In genomic region chr1:33350611-33351280, GRCh38 we compare ENCODE assay signal across 8 cellular contexts. TPM values are rescaled to one million over a fixed set of nuclear protein-coding genes. Genes with fewer than 3 reads are reported as not detected.
DNase-seq lines count a peak whose midpoint lies in the region; ATAC-seq, FAIRE-seq and TF ChIP-seq lines count a peak whose summit lies in the region.

No MANE protein-coding gene starts in this region.

- TF ChIP-seq CTCF in kidney (IDR thresholded peaks at IDR 0.05; ENCODE audit: borderline replicate concordance, extremely low read depth, insufficient read depth), result no peak
- TF ChIP-seq CTCF in thoracic aorta (IDR thresholded peaks at IDR 0.05), result no peak

- H3K4me3 ChIP-seq in kidney (ENCODE audit: low read length in 2 of 2) (peak overlapping the region; percentile 78 to 84), thoracic aorta (peak overlapping the region; percentile 88)

- no peak for DNase-seq in activated CD4-positive, alpha-beta T cell treated with anti-CD3 and anti-CD28 coated beads, Interleukin-2, amount 10 ng/mL, durations not matched to agents 24 days and 14 days
- DNase-seq in activated CD4-positive, alpha-beta T cell treated with anti-CD3 and anti-CD28 coated beads for 4 hours, result no peak
- DNase-seq in kidney (no peak), thoracic aorta (ENCODE audit: low spot score) (no peak), inferior parietal cortex (ENCODE audit: extremely low spot score) (no peak), GF-D8 (lab: John Stamatoyannopoulos, UW) (no peak)

- peak overlapping the region; percentile 90 for H3K27ac Mint-ChIP-seq in activated CD4-positive, alpha-beta T cell treated with anti-CD3 and anti-CD28 coated beads, Interleukin-2, amount 10 ng/mL, durations not matched to agents 24 days and 14 days
- H3K27ac Mint-ChIP-seq in activated naive CD8-positive, alpha-beta T cell, result peak overlapping the region; percentile 92

- no peak for FAIRE-seq in kidney (lab: Jason Lieb, UNC)

- no peak for ATAC-seq in thoracic aorta (ENCODE audit: insufficient number of reproducible peaks, low FRiP score, low read depth)
- ATAC-seq in HG03045 (IDR thresholded peaks at IDR 0.05; ENCODE audit: unreplicated experiment), result no peak

- no peaks in the 10 kb centered on the region for H3K27me3 ChIP-seq in thoracic aorta (replicated peaks; ENCODE audit: insufficient read depth)

- H3K9me3 ChIP-seq in kidney (ENCODE audit: control insufficient read depth in 1 of 2, low read length in 2 of 2) (no peaks in the 10 kb centered on the region), thoracic aorta (no peaks in the 10 kb centered on the region)

- no peaks in the 10 kb centered on the region for H3K9me3 Mint-ChIP-seq in activated CD4-positive, alpha-beta T cell treated with anti-CD3 and anti-CD28 coated beads, Interleukin-2, amount 10 ng/mL, durations not matched to agents 24 days and 14 days
- no peaks in the 10 kb centered on the region for H3K9me3 Mint-ChIP-seq in activated naive CD8-positive, alpha-beta T cell (ENCODE audit: low read depth)

- H3K27ac ChIP-seq in kidney (ENCODE audit: low read depth in 2 of 2, low read length in 2 of 2), result peak overlapping the region; percentile 95
- peak overlapping the region in 1 of 2 donors; percentile 84 for H3K27ac ChIP-seq in thoracic aorta

- peaks cover 17 to 21% of the 10 kb centered on the region in 2 donors for H3K4me1 ChIP-seq in kidney (ENCODE audit: control insufficient read depth in 1 of 2, insufficient read depth in 1 of 2, low read depth in 1 of 2, low read length in 2 of 2)
- peaks cover 12 to 29% of the 10 kb centered on the region in 2 donors for H3K4me1 ChIP-seq in thoracic aorta (ENCODE audit: control insufficient read depth in 1 of 2, low read depth in 2 of 2)

- H3K4me1 Mint-ChIP-seq in activated CD4-positive, alpha-beta T cell treated with anti-CD3 and anti-CD28 coated beads, Interleukin-2, amount 10 ng/mL, durations not matched to agents 24 days and 14 days, result peaks cover 38% of the 10 kb centered on the region
- H3K4me1 Mint-ChIP-seq in activated naive CD8-positive, alpha-beta T cell (ENCODE audit: low read depth), result peaks cover 38% of the 10 kb centered on the region

- H3K4me3 Mint-ChIP-seq in activated CD4-positive, alpha-beta T cell treated with anti-CD3 and anti-CD28 coated beads, Interleukin-2, amount 10 ng/mL, durations not matched to agents 24 days and 14 days, result peak overlapping the region; percentile 95
- H3K4me3 Mint-ChIP-seq in activated naive CD8-positive, alpha-beta T cell, result peak overlapping the region; percentile 92

- H3K9ac ChIP-seq in kidney (ENCODE audit: low read length in 2 of 2), result peak overlapping the region in 1 of 2 donors; percentile 82

- H3K36me3 Mint-ChIP-seq in activated CD4-positive, alpha-beta T cell treated with anti-CD3 and anti-CD28 coated beads, Interleukin-2, amount 10 ng/mL, durations not matched to agents 24 days and 14 days (ENCODE audit: low read depth), result peaks cover 18% of the 10 kb centered on the region
- H3K36me3 Mint-ChIP-seq in activated naive CD8-positive, alpha-beta T cell, result peaks cover 6% of the 10 kb centered on the region

- no peaks in the 10 kb centered on the region for H3K36me3 ChIP-seq in kidney (ENCODE audit: control insufficient read depth in 1 of 2, insufficient read depth in 2 of 2, low read length in 2 of 2)
- H3K36me3 ChIP-seq in thoracic aorta, result peaks cover 3% of the 10 kb centered on the region

- intact Hi-C loops in activated CD4-positive, alpha-beta T cell treated with anti-CD3 and anti-CD28 coated beads, Interleukin-2, amount 10 ng/mL, durations not matched to agents 24 days and 14 days (cut with micrococcal nuclease), result loop anchor here (1.0 to 5.0 kb wide), 2 partner anchors 122 to 168 kb away; partner anchors contain the start of genes TRIM62 and ZSCAN20
- intact Hi-C loops in kidney (cut with DNase I), result no loop called here

- peaks cover 2% of the 10 kb centered on the region for H3K27me3 Mint-ChIP-seq in activated CD4-positive, alpha-beta T cell treated with anti-CD3 and anti-CD28 coated beads, Interleukin-2, amount 10 ng/mL, durations not matched to agents 24 days and 14 days
- no peaks in the 10 kb centered on the region for H3K27me3 Mint-ChIP-seq in activated naive CD8-positive, alpha-beta T cell

RNA-seq across cellular contexts. Expression of gene A3GALT2, which starts 29.8 kb away (rescaled TPM):
- not detected in 2 replicates for total RNA-seq in activated CD4-positive, alpha-beta T cell treated with anti-CD3 and anti-CD28 coated beads, Interleukin-2, amount 10 ng/mL, durations not matched to agents 24 days and 14 days
- total RNA-seq in kidney (not detected), thoracic aorta (under 1 TPM; 0.54 to 0.71 TPM)
- polyA plus RNA-seq in kidney (ENCODE audit: insufficient read depth, low read depth, low replicate concordance), result not detected
